21 cellular contexts compared by ENCODE assay signal in the genomic region with DNA sequence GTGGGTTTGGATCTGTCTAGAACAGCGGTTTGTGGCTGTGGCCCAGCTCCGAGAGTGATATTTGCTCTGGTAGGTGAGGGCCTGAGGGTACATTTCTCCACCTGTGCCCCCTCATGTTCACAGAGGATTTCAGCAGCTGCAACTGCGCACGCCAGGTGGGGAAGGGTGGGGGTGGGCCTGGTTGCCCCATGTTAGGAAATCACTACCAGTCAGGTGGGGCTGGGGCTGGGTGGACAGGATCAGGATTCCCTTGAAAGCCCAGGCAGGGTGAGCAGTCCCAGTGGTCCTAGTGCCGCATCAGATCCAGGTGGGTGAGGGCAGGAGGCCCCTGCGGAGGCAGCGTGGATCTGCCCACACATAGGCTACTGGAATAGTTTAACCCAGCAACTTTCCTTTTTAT.
"Had no signal": no experiment of that assay in that cellular context is flagged by ENCODE, and none has a peak within 500 bp of the region (broad histone marks: within the 10 kb centered on the region; RNA-seq: fewer than 3 reads in every experiment).

No MANE protein-coding gene starts in this region.

- H3K9me3 ChIP-seq: ascending aorta, gastroesophageal sphincter, heart left ventricle, left ventricle myocardium inferior, suprapubic skin had no signal

- H2AFZ ChIP-seq: parathyroid adenoma had no signal

- H3K4me1 Mint-ChIP-seq: activated CD4-positive, alpha-beta T cell treated with anti-CD3 and anti-CD28 coated beads for 36 hours; stimulated activated naive CD8-positive, alpha-beta T cell treated with anti-CD3 and anti-CD28 coated beads, Interleukin-15, amount 100 ng/mL, for 72 hours had no signal

- DNase-seq: activated CD4-positive, alpha-beta T cell treated with anti-CD3 and anti-CD28 coated beads for 36 hours; activated CD4-positive, alpha-beta T cell treated with anti-CD3 and anti-CD28 coated beads, Interleukin-2, amount 50 U/mL, for 48 hours; activated naive CD4-positive, alpha-beta T cell treated with anti-CD3 and anti-CD28 coated beads, Interleukin-2, amount 50 U/mL, for 16 hours; cortex of kidney; heart left ventricle; immature natural killer cell; kidney glomerular epithelial cell; left ventricle myocardium inferior; mammary epithelial cell; stimulated activated CD4-positive, alpha-beta T cell treated with anti-CD3 and anti-CD28 coated beads, Interleukin-4, amount 100 ng/mL, for 1 hour; stimulated activated naive CD8-positive, alpha-beta T cell treated with anti-CD3 and anti-CD28 coated beads, Interleukin-15, amount 100 ng/mL, for 72 hours; T1000; trophoblast cell had no signal

- H3K4me2 ChIP-seq: smooth muscle cell had no signal

- H3K4me3 Mint-ChIP-seq: activated CD4-positive, alpha-beta T cell treated with anti-CD3 and anti-CD28 coated beads for 36 hours; central memory CD8-positive, alpha-beta T cell; immature natural killer cell; stimulated activated naive CD8-positive, alpha-beta T cell treated with anti-CD3 and anti-CD28 coated beads, Interleukin-15, amount 100 ng/mL, for 72 hours had no signal

- H3K27ac ChIP-seq: ascending aorta, gastroesophageal sphincter, heart left ventricle, left ventricle myocardium inferior, parathyroid adenoma, suprapubic skin had no signal

- H3K27me3 ChIP-seq: ascending aorta, gastroesophageal sphincter, heart left ventricle, suprapubic skin had no signal

- H3K4me1 ChIP-seq: ascending aorta, parathyroid adenoma had no signal

- H3K79me2 ChIP-seq: parathyroid adenoma had no signal

- H3K27me3 Mint-ChIP-seq: activated CD4-positive, alpha-beta T cell treated with anti-CD3 and anti-CD28 coated beads for 36 hours; central memory CD8-positive, alpha-beta T cell; stimulated activated naive CD8-positive, alpha-beta T cell treated with anti-CD3 and anti-CD28 coated beads, Interleukin-15, amount 100 ng/mL, for 72 hours had no signal

- ATAC-seq: activated CD4-positive, alpha-beta T cell treated with anti-CD3 and anti-CD28 coated beads for 36 hours; esophagus mucosa; gastroesophageal sphincter; heart left ventricle; sciatic nerve; stimulated activated naive CD8-positive, alpha-beta T cell treated with anti-CD3 and anti-CD28 coated beads, Interleukin-15, amount 100 ng/mL, for 72 hours had no signal

- H3K27ac Mint-ChIP-seq: activated CD4-positive, alpha-beta T cell treated with anti-CD3 and anti-CD28 coated beads for 36 hours had no signal

- H3K9me3 Mint-ChIP-seq: immature natural killer cell had no signal

- H3K4me3 ChIP-seq: ascending aorta, gastroesophageal sphincter, heart left ventricle, left ventricle myocardium inferior, smooth muscle cell, suprapubic skin had no signal
